11 cellular contexts compared by ENCODE assay signal in genomic region chr7:150373049-150373801, GRCh38. TPM values are rescaled to one million over a fixed set of nuclear protein-coding genes. Genes with fewer than 3 reads are reported as not detected.
DNase-seq lines count a peak whose midpoint lies in the region; ATAC-seq, FAIRE-seq and TF ChIP-seq lines count a peak whose summit lies in the region.
"Had no signal": no experiment of that assay in that cellular context is flagged by ENCODE, and none has a peak within 500 bp of the region (broad histone marks: within the 10 kb centered on the region; RNA-seq: fewer than 3 reads in every experiment).

No MANE protein-coding gene starts in this region.

- H3K36me3 Mint-ChIP-seq in MCF 10A (ENCODE audit: insufficient read depth, unreplicated experiment) = peaks cover 35% of the 10 kb centered on the region
- H3K36me3 Mint-ChIP-seq in activated naive CD8-positive, alpha-beta T cell treated with anti-CD3 and anti-CD28 coated beads for 36 hours = peaks cover 18% of the 10 kb centered on the region
- peaks cover 3% of the 10 kb centered on the region for H3K36me3 Mint-ChIP-seq in memory B cell
- peaks cover 23% of the 10 kb centered on the region for H3K36me3 Mint-ChIP-seq in type B pancreatic cell

- CTCF ChIA-PET in MCF 10A (lab: Yijun Ruan, JAX) = interaction anchor here (0.5 to 0.6 kb wide), 2 partner anchors 32 to 37 kb away, joined by 3 read pairs; a partner anchor contains a TSS
- CTCF ChIA-PET in mammary epithelial cell (lab: Charles Lee; ENCODE audit: low non-redundant PET) = interaction anchor here (0.7 kb wide), 1 partner anchor 1381 kb away, joined by 6 read pairs; no protein-coding TSS in a partner anchor

- H3K9me3 ChIP-seq in mammary epithelial cell (replicated peaks; ENCODE audit: insufficient read depth, low read length) (no peaks in the 10 kb centered on the region), HAP-1 (no peaks in the 10 kb centered on the region)

- FAIRE-seq in D721Med (lab: Jason Lieb, UNC) = no peak

- no peaks in the 10 kb centered on the region for H3K79me2 ChIP-seq in mammary epithelial cell (ENCODE audit: insufficient read depth, low read length)

- peaks cover 7% of the 10 kb centered on the region for H3K4me1 ChIP-seq in mammary epithelial cell (ENCODE audit: insufficient read depth, low read length)
- peaks cover 15% of the 10 kb centered on the region for H3K4me1 ChIP-seq in HAP-1

- WGBS in mammary epithelial cell (ENCODE audit: low coverage, missing lambda C conversion rate) = 41% methylated on average over 14 of the region's 21 CpGs

- no peaks in the 10 kb centered on the region for H3K27me3 ChIP-seq in mammary epithelial cell (ENCODE audit: insufficient read depth, low read length)
- H3K27me3 ChIP-seq in HAP-1 (ENCODE audit: low read depth) = no peaks in the 10 kb centered on the region

- H3K27ac Mint-ChIP-seq in MCF 10A (ENCODE audit: low read depth, unreplicated experiment) = peak overlapping the region; percentile 67
- H3K27ac Mint-ChIP-seq in activated naive CD8-positive, alpha-beta T cell treated with anti-CD3 and anti-CD28 coated beads for 36 hours = peak overlapping the region; percentile 74
- H3K27ac Mint-ChIP-seq in memory B cell = peak overlapping the region; percentile 98
- peak overlapping the region; percentile 94 for H3K27ac Mint-ChIP-seq in type B pancreatic cell

- dilution Hi-C loops in mammary epithelial cell (cut with HindIII; ENCODE audit: low sequenced_read_pairs) = no loop called here

- no peak overlapping the region for H2AFZ ChIP-seq in mammary epithelial cell (ENCODE audit: low read depth, low read length)

- DNase-seq in MCF 10A (ENCODE audit: unreplicated experiment) (no peak), mammary epithelial cell (no peak), memory B cell (ENCODE audit: low spot score in 2 of 2) (no peak), type B pancreatic cell (ENCODE audit: extremely low spot score, unreplicated experiment) (no peak), D721Med (ENCODE audit: insufficient read length, low spot score) (no peak), HAP-1 (ENCODE audit: low spot score in 2 of 2) (no peak)
- DNase-seq in activated naive CD8-positive, alpha-beta T cell treated with anti-CD3 and anti-CD28 coated beads for 36 hours = no peak
- DNase-seq: activated CD4-positive, CD25-positive, alpha-beta regulatory T cell treated with anti-CD3 and anti-CD28 coated beads, Interleukin-2, amount 50 U/mL, for 72 hours; hypothalamus; KG1 had no signal

- no peak for ATAC-seq in memory B cell (ENCODE audit: low read depth)
- no peak for ATAC-seq in HG03342 (IDR thresholded peaks at IDR 0.05; ENCODE audit: unreplicated experiment)

- BruUV-seq in MCF 10A (replicated peaks; lab: Mats Ljungman, UMichigan) = TSS peak; percentile 11
- BruUV-seq in mammary epithelial cell (replicated peaks; lab: Mats Ljungman, UMichigan) = no TSS peak

- H3K4me1 Mint-ChIP-seq in MCF 10A (ENCODE audit: insufficient read depth, unreplicated experiment) (peaks cover 6% of the 10 kb centered on the region), memory B cell (peaks cover 49% of the 10 kb centered on the region), type B pancreatic cell (ENCODE audit: unreplicated experiment) (peaks cover 55% of the 10 kb centered on the region)
- peaks cover 50% of the 10 kb centered on the region for H3K4me1 Mint-ChIP-seq in activated naive CD8-positive, alpha-beta T cell treated with anti-CD3 and anti-CD28 coated beads for 36 hours

- TF ChIP-seq CTCF in MCF 10A (IDR thresholded peaks at IDR 0.05; ENCODE audit: unreplicated experiment) (no peak), mammary epithelial cell (conservative IDR thresholded peaks at IDR 0.05 in 1 of 2, IDR thresholded peaks at IDR 0.05 in 1 of 2; ENCODE audit: extremely low read depth in 1 of 2, insufficient read depth in 1 of 2, low read depth in 1 of 2, low read length in 2 of 2) (no peak), type B pancreatic cell (conservative IDR thresholded peaks at IDR 0.05) (no peak), D721Med (IDR thresholded peaks at IDR 0.05; ENCODE audit: insufficient read depth, missing control alignments) (no peak)

- H3K36me3 ChIP-seq in mammary epithelial cell (ENCODE audit: insufficient read depth, low read length) (no peaks in the 10 kb centered on the region), HAP-1 (replicated peaks) (peaks cover 51% of the 10 kb centered on the region)

- intact Hi-C loops in MCF 10A (cut with micrococcal nuclease) (no loop called here), mammary epithelial cell (cut with micrococcal nuclease) (no loop called here)

- H3K4me3 Mint-ChIP-seq in MCF 10A (ENCODE audit: unreplicated experiment) (no peak overlapping the region), memory B cell (no peak overlapping the region), type B pancreatic cell (peak overlapping the region; percentile 83)
- H3K4me3 Mint-ChIP-seq in activated naive CD8-positive, alpha-beta T cell treated with anti-CD3 and anti-CD28 coated beads for 36 hours = no peak overlapping the region

- H3K9me3 Mint-ChIP-seq in MCF 10A (ENCODE audit: unreplicated experiment) (no peaks in the 10 kb centered on the region), memory B cell (no peaks in the 10 kb centered on the region), type B pancreatic cell (no peaks in the 10 kb centered on the region)
- H3K9me3 Mint-ChIP-seq in activated naive CD8-positive, alpha-beta T cell treated with anti-CD3 and anti-CD28 coated beads for 36 hours = no peaks in the 10 kb centered on the region

- no peak overlapping the region for H3K27ac ChIP-seq in mammary epithelial cell (ENCODE audit: insufficient read depth, low read depth, low read length)

- H4K20me1 ChIP-seq in mammary epithelial cell (ENCODE audit: insufficient read depth, low read length) = no peaks in the 10 kb centered on the region

- H3K4me2 ChIP-seq in mammary epithelial cell (ENCODE audit: insufficient read depth, low read depth, low read length) = no peak overlapping the region

- POLR2A ChIA-PET in MCF 10A (lab: Yijun Ruan, JAX) = interaction anchor here (1.1 kb wide), 1 partner anchor 32 kb away, joined by 3 read pairs; a partner anchor contains a TSS

- H3K27me3 Mint-ChIP-seq in MCF 10A (ENCODE audit: insufficient read depth, unreplicated experiment) = no peaks in the 10 kb centered on the region
- no peaks in the 10 kb centered on the region for H3K27me3 Mint-ChIP-seq in activated naive CD8-positive, alpha-beta T cell treated with anti-CD3 and anti-CD28 coated beads for 36 hours
- H3K27me3 Mint-ChIP-seq in memory B cell = no peaks in the 10 kb centered on the region
- no peaks in the 10 kb centered on the region for H3K27me3 Mint-ChIP-seq in type B pancreatic cell

- H3K4me3 ChIP-seq in mammary epithelial cell (replicated peaks in 1 of 3; ENCODE audit: insufficient read depth in 1 of 3, low read depth in 2 of 3, low read length in 3 of 3) (no peak overlapping the region), HAP-1 (no peak overlapping the region)

- in situ Hi-C loops in mammary epithelial cell (cut with MboI; ENCODE audit: low sequenced_read_pairs in 2 of 2) (no loop called here), HAP-1 (cut with MboI; ENCODE audit: low sequenced_read_pairs) (no loop called here)

- no peak overlapping the region for H3K9ac ChIP-seq in mammary epithelial cell (ENCODE audit: insufficient read depth, low read length)

RNA-seq across cellular contexts. Expression of gene REPIN1, which starts 4.6 kb away (rescaled TPM):
- total RNA-seq in MCF 10A (2022) (80.8 and 83.0 TPM in 2 replicates), mammary epithelial cell (10 to 100 TPM in 1 of 2 donors, 1 to 10 TPM in 1; 5.6 to 33.5 TPM), type B pancreatic cell (ENCODE audit: low replicate concordance) (142 and 154 TPM in 2 replicates)
- polyA plus RNA-seq in mammary epithelial cell = 3.9 TPM
- 4.7 TPM for polyA minus RNA-seq in mammary epithelial cell
- 10 to 100 TPM; 54.7 to 55.1 TPM for total RNA-seq in activated naive CD8-positive, alpha-beta T cell treated with anti-CD3 and anti-CD28 coated beads for 36 hours

RNA-seq across cellular contexts. Expression of gene ZNF775, which starts 5.9 kb away (rescaled TPM):
- 1.7 and 2.0 TPM in 2 replicates for total RNA-seq in MCF 10A (2022)
- 1 to 10 TPM; 2.0 to 2.3 TPM for total RNA-seq in mammary epithelial cell
- 1.1 TPM for polyA plus RNA-seq in mammary epithelial cell
- polyA minus RNA-seq in mammary epithelial cell = 2.6 TPM
- 1 to 10 TPM; 3.7 to 4.0 TPM for total RNA-seq in activated naive CD8-positive, alpha-beta T cell treated with anti-CD3 and anti-CD28 coated beads for 36 hours
- total RNA-seq in type B pancreatic cell (ENCODE audit: low replicate concordance) = 6.9 and 12.3 TPM in 2 replicates

RNA-seq across cellular contexts. Expression of gene RARRES2, which starts 31.8 kb away (rescaled TPM):
- total RNA-seq in MCF 10A (2022) (not detected in 2 replicates), mammary epithelial cell (under 1 TPM in 1 of 2 donors, not detected in 1; 0.17 TPM), type B pancreatic cell (ENCODE audit: low replicate concordance) (16.3 and 109 TPM in 2 replicates)
- polyA plus RNA-seq in mammary epithelial cell = 0.23 TPM
- polyA minus RNA-seq in mammary epithelial cell = not detected
- total RNA-seq in activated naive CD8-positive, alpha-beta T cell treated with anti-CD3 and anti-CD28 coated beads for 36 hours = not detected

RNA-seq across cellular contexts. Expression of gene ACTR3C, which starts 49.9 kb away (rescaled TPM):
- 3.5 and 3.6 TPM in 2 replicates for total RNA-seq in MCF 10A (2022)
- 1 to 10 TPM; 1.6 to 8.3 TPM for total RNA-seq in mammary epithelial cell
- polyA plus RNA-seq in mammary epithelial cell = 1.2 TPM
- polyA minus RNA-seq in mammary epithelial cell = 5.7 TPM
- total RNA-seq in activated naive CD8-positive, alpha-beta T cell treated with anti-CD3 and anti-CD28 coated beads for 36 hours = 1 to 10 TPM; 2.8 to 3.4 TPM
- total RNA-seq in type B pancreatic cell (ENCODE audit: low replicate concordance) = 4.8 and 8.7 TPM in 2 replicates

RNA-seq across cellular contexts. Expression of gene LRRC61, which starts 50.1 kb away (rescaled TPM):
- total RNA-seq in MCF 10A (2022) = 8.4 and 10.1 TPM in 2 replicates
- total RNA-seq in mammary epithelial cell = 10 to 100 TPM in 1 of 2 donors, under 1 TPM in 1; 0.73 to 18.0 TPM
- 0.93 TPM for polyA plus RNA-seq in mammary epithelial cell
- polyA minus RNA-seq in mammary epithelial cell = 0.26 TPM
- total RNA-seq in activated naive CD8-positive, alpha-beta T cell treated with anti-CD3 and anti-CD28 coated beads for 36 hours = 10 to 100 TPM; 23.5 to 26.1 TPM
- 13.0 and 17.7 TPM in 2 replicates for total RNA-seq in type B pancreatic cell (ENCODE audit: low replicate concordance)

Comparison
In these comparisons a context has a peak if more than half of its experiments do, and no peak if none do; other contexts are left out.
1. RNA of gene RARRES2, which starts 31.8 kb away (total RNA-seq): 16.3 to 109 TPM in type B pancreatic cell; 0.17 TPM in mammary epithelial cell, not detected in MCF 10A and not detected in activated naive CD8-positive, alpha-beta T cell treated with anti-CD3 and anti-CD28 coated beads for 36 hours; every median in the first group is over 10 times any median in the second.
2. Peak in every context shown above with its lines, with median percentiles within 50 percentile points of each other: H3K27ac Mint-ChIP-seq.